Comparison of ENCODE assay signal across 14 cellular contexts in genomic region chr2:28193552-28194383, GRCh38.
DNase-seq lines count a peak whose midpoint lies in the region; ATAC-seq and TF ChIP-seq lines count a peak whose summit lies in the region.
"Had no signal": no experiment of that assay in that cellular context is flagged by ENCODE, and none has a peak within 500 bp of the region (broad histone marks: within the 10 kb centered on the region; RNA-seq: fewer than 3 reads in every experiment).

No MANE protein-coding gene starts in this region.

- no peak overlapping the region for H4K5ac ChIP-seq in mesendoderm (ENCODE audit: low read length)

- no peak overlapping the region for H3K27ac Mint-ChIP-seq in activated CD8-positive, alpha-beta T cell treated with anti-CD3 and anti-CD28 coated beads for 36 hours
- no peak overlapping the region for H3K27ac Mint-ChIP-seq in T-cell
- no peak overlapping the region for H3K27ac Mint-ChIP-seq in activated T-helper 17 cell treated with anti-CD3 and anti-CD28 coated beads, Interleukin-2, amount 50 U/mL, for 72 hours

- H3K18ac ChIP-seq in mesendoderm (ENCODE audit: low read length), result no peak overlapping the region

- no peak overlapping the region for H3K4me2 ChIP-seq in mesendoderm (ENCODE audit: low read length)

- no peak for ATAC-seq in activated CD8-positive, alpha-beta T cell treated with anti-CD3 and anti-CD28 coated beads for 36 hours
- no peak for ATAC-seq in T-cell (replicated peaks in 1 of 4)
- no peak for ATAC-seq in activated T-helper 17 cell treated with anti-CD3 and anti-CD28 coated beads, Interleukin-2, amount 50 U/mL, for 72 hours (replicated peaks)
- ATAC-seq: pancreas; Right ventricle myocardium inferior; stimulated activated naive CD8-positive, alpha-beta T cell treated with anti-CD3 and anti-CD28 coated beads, Interleukin-15, Interleukin-2, amounts not matched to agents 100 U/mL and 50 U/mL, for 24 hours had no signal

- H3K27me3 ChIP-seq in mesendoderm (ENCODE audit: insufficient read depth, low read length, poor library complexity), result no peaks in the 10 kb centered on the region
- H3K27me3 ChIP-seq: pancreas had no signal

- no peaks in the 10 kb centered on the region for H3K9me3 Mint-ChIP-seq in activated CD8-positive, alpha-beta T cell treated with anti-CD3 and anti-CD28 coated beads for 36 hours
- H3K9me3 Mint-ChIP-seq in T-cell, result no peaks in the 10 kb centered on the region
- no peaks in the 10 kb centered on the region for H3K9me3 Mint-ChIP-seq in activated T-helper 17 cell treated with anti-CD3 and anti-CD28 coated beads, Interleukin-2, amount 50 U/mL, for 72 hours

- H3K36me3 ChIP-seq in mesendoderm (ENCODE audit: control insufficient read depth, insufficient read depth, low read length), result no peaks in the 10 kb centered on the region
- H3K36me3 ChIP-seq: pancreas had no signal

- H3K4me1 Mint-ChIP-seq in activated CD8-positive, alpha-beta T cell treated with anti-CD3 and anti-CD28 coated beads for 36 hours (ENCODE audit: low read depth), result peaks cover 11% of the 10 kb centered on the region
- H3K4me1 Mint-ChIP-seq in T-cell, result peaks cover 0 to 6% (median 3%) of the 10 kb centered on the region in 3 donors
- peaks cover 6% of the 10 kb centered on the region for H3K4me1 Mint-ChIP-seq in activated T-helper 17 cell treated with anti-CD3 and anti-CD28 coated beads, Interleukin-2, amount 50 U/mL, for 72 hours

- no peak overlapping the region for H2AK5ac ChIP-seq in mesendoderm (ENCODE audit: low read length)

- no peak overlapping the region for H3K9ac ChIP-seq in mesendoderm (ENCODE audit: low read length)

- H2BK120ac ChIP-seq in mesendoderm (ENCODE audit: low read depth, low read length), result no peak overlapping the region

- intact Hi-C loops in activated CD8-positive, alpha-beta T cell treated with anti-CD3 and anti-CD28 coated beads for 36 hours (cut with micrococcal nuclease), result no loop called here

- no peaks in the 10 kb centered on the region for H3K79me2 ChIP-seq in mesendoderm (ENCODE audit: control insufficient read depth, insufficient read depth, low read length)

- no peak overlapping the region for H2BK5ac ChIP-seq in mesendoderm (ENCODE audit: low read length)

- H2BK15ac ChIP-seq in mesendoderm (replicated peaks; ENCODE audit: low read depth), result no peak overlapping the region

- H3K23ac ChIP-seq in mesendoderm (ENCODE audit: low read length), result no peak overlapping the region

- no peak overlapping the region for H3K27ac ChIP-seq in mesendoderm (ENCODE audit: low read depth, low read length)
- H3K27ac ChIP-seq: pancreas had no signal

- H3K79me1 ChIP-seq in mesendoderm (ENCODE audit: low read length), result no peaks in the 10 kb centered on the region

- no peak overlapping the region for H3K4me3 ChIP-seq in mesendoderm (ENCODE audit: low read length)
- H3K4me3 ChIP-seq: pancreas had no signal

- in situ Hi-C loops in G401 (cut with HindIII; ENCODE audit: low sequenced_read_pairs), result no loop called here

- no peaks in the 10 kb centered on the region for H3K4me1 ChIP-seq in mesendoderm (ENCODE audit: control insufficient read depth, low read depth, low read length)
- H3K4me1 ChIP-seq: pancreas had no signal

- no peaks in the 10 kb centered on the region for H3K27me3 Mint-ChIP-seq in activated CD8-positive, alpha-beta T cell treated with anti-CD3 and anti-CD28 coated beads for 36 hours
- no peaks in the 10 kb centered on the region for H3K27me3 Mint-ChIP-seq in T-cell
- no peaks in the 10 kb centered on the region for H3K27me3 Mint-ChIP-seq in activated T-helper 17 cell treated with anti-CD3 and anti-CD28 coated beads, Interleukin-2, amount 50 U/mL, for 72 hours

- no peak overlapping the region for H4K8ac ChIP-seq in mesendoderm (ENCODE audit: low read depth, low read length)

- POLR2A ChIA-PET in activated CD8-positive, alpha-beta T cell treated with anti-CD3 and anti-CD28 coated beads for 36 hours (lab: Charles Lee), result no interaction called here
- POLR2A ChIA-PET in T-cell (lab: Charles Lee), result interaction anchor here in 1 of 2 donors (0.5 to 0.7 kb wide), 3 partner anchors 10 to 533 kb away, joined by 3 to 12 read pairs (median 9); no protein-coding TSS in a partner anchor

- CTCF ChIA-PET in activated CD8-positive, alpha-beta T cell treated with anti-CD3 and anti-CD28 coated beads for 36 hours (lab: Charles Lee), result no interaction called here
- CTCF ChIA-PET in T-cell (lab: Charles Lee), result no interaction called here

- WGBS in mesendoderm (ENCODE audit: extremely low coverage, insufficient coverage, low lambda C conversion rate), result no CpG with 5 or more reads among the region's 10 CpGs

- peak; percentile 37 for DNase-seq in G401 (ENCODE audit: low spot score)
- DNase-seq in M059J (ENCODE audit: low read depth), result peak; percentile 38
- peak; percentile 5 for DNase-seq in activated CD8-positive, alpha-beta T cell treated with anti-CD3 and anti-CD28 coated beads for 36 hours
- peak; percentile 40 for DNase-seq in mesendoderm
- DNase-seq in T-cell, result no peak
- DNase-seq in mucosa of gallbladder (ENCODE audit: low spot score), result no peak
- no peak for DNase-seq in activated CD8-positive, alpha-beta memory T cell treated with anti-CD3 and anti-CD28 coated beads, Interleukin-2, amount 50 U/mL, for 4 hours
- DNase-seq: foreskin melanocyte; left cardiac atrium; pancreas; stimulated activated CD4-positive, alpha-beta T cell treated with anti-CD3 and anti-CD28 coated beads, Interleukin-2, amount 100 ng/mL, for 48 hours; stimulated activated naive CD8-positive, alpha-beta T cell treated with anti-CD3 and anti-CD28 coated beads, Interleukin-15, Interleukin-2, amounts not matched to agents 100 U/mL and 50 U/mL, for 24 hours had no signal

- no peak overlapping the region for H3K4ac ChIP-seq in mesendoderm (ENCODE audit: low read depth, low read length)

- H3K4me3 Mint-ChIP-seq in activated CD8-positive, alpha-beta T cell treated with anti-CD3 and anti-CD28 coated beads for 36 hours, result no peak overlapping the region
- H3K4me3 Mint-ChIP-seq in T-cell, result no peak overlapping the region
- H3K4me3 Mint-ChIP-seq in activated T-helper 17 cell treated with anti-CD3 and anti-CD28 coated beads, Interleukin-2, amount 50 U/mL, for 72 hours, result no peak overlapping the region

- no peak overlapping the region for H3K56ac ChIP-seq in mesendoderm (ENCODE audit: low read length)

- no peak for TF ChIP-seq CTCF in activated CD8-positive, alpha-beta T cell treated with anti-CD3 and anti-CD28 coated beads for 36 hours (IDR thresholded peaks at IDR 0.05)

- H3K36me3 Mint-ChIP-seq in activated CD8-positive, alpha-beta T cell treated with anti-CD3 and anti-CD28 coated beads for 36 hours (ENCODE audit: low read depth), result peaks cover 4% of the 10 kb centered on the region
- peaks cover 23% of the 10 kb centered on the region for H3K36me3 Mint-ChIP-seq in T-cell
- H3K36me3 Mint-ChIP-seq in activated T-helper 17 cell treated with anti-CD3 and anti-CD28 coated beads, Interleukin-2, amount 50 U/mL, for 72 hours (ENCODE audit: low read depth), result peaks cover 8% of the 10 kb centered on the region

Comparison
In these comparisons a context has a peak if more than half of its experiments do, and no peak if none do; other contexts are left out.
1. DNase-seq: peak in G401 (single experiment), M059J (single experiment), activated CD8-positive, alpha-beta T cell treated with anti-CD3 and anti-CD28 coated beads for 36 hours (single experiment) and mesendoderm (single experiment); none in T-cell (0 of 34), mucosa of gallbladder (single experiment) and activated CD8-positive, alpha-beta memory T cell treated with anti-CD3 and anti-CD28 coated beads, Interleukin-2, amount 50 U/mL, for 4 hours (single experiment).